ENCODE assay signal across 9 cellular contexts in genomic region chr6:16540804-16541752, GRCh38.
DNase-seq lines count a peak whose midpoint lies in the region; ATAC-seq and TF ChIP-seq lines count a peak whose summit lies in the region.
"Had no signal": no experiment of that assay in that cellular context is flagged by ENCODE, and none has a peak within 500 bp of the region (broad histone marks: within the 10 kb centered on the region; RNA-seq: fewer than 3 reads in every experiment).

No MANE protein-coding gene starts in this region.

- 59% methylated on average over 12 of the region's 14 CpGs for WGBS in right lobe of liver (ENCODE audit: insufficient coverage, low coverage, low lambda C conversion rate, missing lambda C conversion rate)

- no peaks in the 10 kb centered on the region for H3K9me3 Mint-ChIP-seq in activated naive CD4-positive, alpha-beta T cell treated with anti-CD3 and anti-CD28 coated beads for 36 hours

- H3K4me3 Mint-ChIP-seq in activated naive CD4-positive, alpha-beta T cell treated with anti-CD3 and anti-CD28 coated beads for 36 hours = no peak overlapping the region

- H3K9me3 ChIP-seq in right lobe of liver = no peaks in the 10 kb centered on the region

- H3K4me1 Mint-ChIP-seq in activated naive CD4-positive, alpha-beta T cell treated with anti-CD3 and anti-CD28 coated beads for 36 hours (ENCODE audit: low read depth) = peaks cover 16% of the 10 kb centered on the region

- H3K4me3 ChIP-seq in BJ (ENCODE audit: low read depth, low read length) (no peak overlapping the region), right lobe of liver (no peak overlapping the region)

- no peak for DNase-seq in BJ (ENCODE audit: low read depth)
- peak; percentile 42 for DNase-seq in MV-4-11 (lab: John Stamatoyannopoulos, UW)
- no peak for DNase-seq in right lobe of liver
- DNase-seq in HPDE6-E6E7 (ENCODE audit: extremely low spot score) = no peak
- no peak for DNase-seq in LoVo (ENCODE audit: low spot score)
- DNase-seq in activated naive CD4-positive, alpha-beta T cell treated with anti-CD3 and anti-CD28 coated beads for 36 hours = no peak
- DNase-seq in ecto neural progenitor cell (ENCODE audit: low spot score) = no peak
- DNase-seq: SIG-M5 had no signal

- intact Hi-C loops in right lobe of liver (cut with DNase I) = no loop called here
- intact Hi-C loops in activated naive CD4-positive, alpha-beta T cell treated with anti-CD3 and anti-CD28 coated beads for 36 hours (cut with micrococcal nuclease) = no loop called here

- no peaks in the 10 kb centered on the region for H3K27me3 Mint-ChIP-seq in activated naive CD4-positive, alpha-beta T cell treated with anti-CD3 and anti-CD28 coated beads for 36 hours (ENCODE audit: low read depth)

- POLR2A ChIA-PET in BJ (lab: Charles Lee) = no interaction called here

- ATAC-seq in GM21381 (IDR thresholded peaks at IDR 0.05; ENCODE audit: unreplicated experiment) = peak; percentile 50
- peak; percentile 33 to 80 (median 41) for ATAC-seq in right lobe of liver

- H3K27ac Mint-ChIP-seq in activated naive CD4-positive, alpha-beta T cell treated with anti-CD3 and anti-CD28 coated beads for 36 hours = no peak overlapping the region

- no peak for TF ChIP-seq POLR2A in right lobe of liver (IDR thresholded peaks at IDR 0.05)

- no peak overlapping the region for H3K27ac ChIP-seq in right lobe of liver

- H3K27me3 ChIP-seq in BJ (ENCODE audit: control insufficient read depth, insufficient read depth, low read length) = no peaks in the 10 kb centered on the region
- H3K27me3 ChIP-seq in right lobe of liver = no peaks in the 10 kb centered on the region

- H3K36me3 ChIP-seq in BJ (ENCODE audit: control insufficient read depth, insufficient read depth, low read length) (no peaks in the 10 kb centered on the region; the same call in 1 of the 2 replicates), right lobe of liver (no peaks in the 10 kb centered on the region)

- H3K36me3 Mint-ChIP-seq in activated naive CD4-positive, alpha-beta T cell treated with anti-CD3 and anti-CD28 coated beads for 36 hours (ENCODE audit: low read depth) = peaks cover 5% of the 10 kb centered on the region

- CTCF ChIA-PET in BJ (lab: Yijun Ruan, JAX) = interaction anchor here (1.2 kb wide), 1 partner anchor 26 kb away, joined by 4 read pairs; no protein-coding TSS in a partner anchor
- CTCF ChIA-PET in activated naive CD4-positive, alpha-beta T cell treated with anti-CD3 and anti-CD28 coated beads for 36 hours (lab: Charles Lee) = interaction anchor here (0.6 to 2.0 kb wide), 3 partner anchors 39 to 1486 kb away, joined by 3 to 4 read pairs (median 3); no protein-coding TSS in a partner anchor

- no peaks in the 10 kb centered on the region for H3K4me1 ChIP-seq in right lobe of liver

- TF ChIP-seq CTCF in BJ (IDR thresholded peaks at IDR 0.05; ENCODE audit: insufficient read depth, low read depth, low read length) (peak; percentile 38), right lobe of liver (IDR thresholded peaks at IDR 0.05) (no peak)
